Comparison of ENCODE assay signal across 13 cellular contexts in genomic region chr11:69007978-69008381, GRCh38. TPM values are rescaled to one million over a fixed set of nuclear protein-coding genes. Genes with fewer than 3 reads are reported as not detected.
A peak's percentile ranks its signal among the peaks of the same experiment; 100 is the strongest.
DNase-seq lines count a peak whose midpoint lies in the region; ATAC-seq and TF ChIP-seq lines count a peak whose summit lies in the region.
"Had no signal": no experiment of that assay in that cellular context is flagged by ENCODE, and none has a peak within 500 bp of the region (broad histone marks: within the 10 kb centered on the region; RNA-seq: fewer than 3 reads in every experiment).

No MANE protein-coding gene starts in this region.

- WGBS in right cardiac atrium: 55% methylated on average over 8 of the region's 8 CpGs

- ATAC-seq in right cardiac atrium (no peak), GM23338 (no peak), HG02642 (IDR thresholded peaks at IDR 0.05; ENCODE audit: poor library complexity, unreplicated experiment) (no peak), HG02852 (IDR thresholded peaks at IDR 0.05; ENCODE audit: unreplicated experiment) (no peak)

- H3K4me1 Mint-ChIP-seq in Calu3 (ENCODE audit: low read depth, unreplicated experiment): peaks cover 27% of the 10 kb centered on the region
- H3K4me1 Mint-ChIP-seq in GM23338: peaks cover 18% of the 10 kb centered on the region
- H3K4me1 Mint-ChIP-seq: central memory CD8-positive, alpha-beta T cell had no signal

- POLR2A ChIA-PET in RWPE1 (lab: Yijun Ruan, JAX; ENCODE audit: low non-redundant PET): no interaction called here

- no peak overlapping the region for H3K9ac ChIP-seq in rectal smooth muscle tissue (ENCODE audit: low read length)

- peaks cover 11% of the 10 kb centered on the region for H3K27me3 Mint-ChIP-seq in Calu3 (ENCODE audit: unreplicated experiment)
- H3K27me3 Mint-ChIP-seq in GM23338 (ENCODE audit: insufficient read depth, low read depth, poor library complexity): peaks cover 14% of the 10 kb centered on the region

- peak overlapping the region; percentile 18 for H3K4me3 Mint-ChIP-seq in Calu3 (ENCODE audit: low read depth, unreplicated experiment)
- H3K4me3 Mint-ChIP-seq in GM23338: no peak overlapping the region
- H3K4me3 Mint-ChIP-seq: central memory CD8-positive, alpha-beta T cell had no signal

- DNase-seq in Calu3 (no peak), RWPE1 (ENCODE audit: low spot score) (no peak), right cardiac atrium (no peak), NCI-H2029 treated with DMSO at 0.1 percent for 48 hours (lab: John Stamatoyannopoulos, UW) (no peak), GM23338 (ENCODE audit: low spot score) (no peak)
- DNase-seq: activated T-cell treated with anti-CD3 and anti-CD28 coated beads for 4 hours, T-helper 2 cell had no signal

- H3F3A ChIP-seq in GM23338 (replicated peaks; ENCODE audit: low read depth): no peaks in the 10 kb centered on the region

- H3K4me1 ChIP-seq in right cardiac atrium (ENCODE audit: control insufficient read depth, insufficient read depth, low read length): peaks cover 2% of the 10 kb centered on the region
- H3K4me1 ChIP-seq in rectal smooth muscle tissue (ENCODE audit: control insufficient read depth, insufficient read depth, low read length): peaks cover 69% of the 10 kb centered on the region
- H3K4me1 ChIP-seq in GM23338 (ENCODE audit: insufficient read depth): peaks cover 18% of the 10 kb centered on the region

- H3K36me3 ChIP-seq in rectal smooth muscle tissue (ENCODE audit: control insufficient read depth, insufficient read depth, low read length): peaks cover 25% of the 10 kb centered on the region
- no peaks in the 10 kb centered on the region for H3K36me3 ChIP-seq in GM23338 (ENCODE audit: insufficient read depth)

- TF ChIP-seq CTCF in Calu3 (IDR thresholded peaks at IDR 0.05; ENCODE audit: unreplicated experiment): no peak
- TF ChIP-seq CTCF in RWPE1 (conservative IDR thresholded peaks at IDR 0.05; ENCODE audit: low read depth): no peak
- TF ChIP-seq CTCF in GM23338 (conservative IDR thresholded peaks at IDR 0.05; ENCODE audit: low read depth in 2 of 2): no peak

- peak overlapping the region; percentile 60 for H3K27ac Mint-ChIP-seq in Calu3 (ENCODE audit: unreplicated experiment)
- no peak overlapping the region for H3K27ac Mint-ChIP-seq in GM23338

- CTCF ChIA-PET in Calu3 (lab: Charles Lee) (interaction anchor here (0.9 kb wide), 1 partner anchor 68 kb away, joined by 3 read pairs; no protein-coding TSS in a partner anchor), RWPE1 (lab: Yijun Ruan, JAX) (interaction anchor here (0.9 kb wide), 1 partner anchor 80 kb away, joined by 3 read pairs; no protein-coding TSS in a partner anchor)

- H2AFZ ChIP-seq in GM23338: no peak overlapping the region

- H3K79me2 ChIP-seq in GM23338 (replicated peaks; ENCODE audit: insufficient read depth): no peaks in the 10 kb centered on the region

- peaks cover 11% of the 10 kb centered on the region for H3K36me3 Mint-ChIP-seq in Calu3 (ENCODE audit: insufficient read depth, unreplicated experiment)
- peaks cover 3% of the 10 kb centered on the region; the same call in 2 of the 3 replicates for H3K36me3 Mint-ChIP-seq in GM23338 (ENCODE audit: low read depth)

- H3K9me3 ChIP-seq in right cardiac atrium (ENCODE audit: control insufficient read depth, low read length): no peaks in the 10 kb centered on the region

- no peaks in the 10 kb centered on the region for H4K20me1 ChIP-seq in GM23338 (replicated peaks; ENCODE audit: insufficient read depth)

- H3K27me3 ChIP-seq in right cardiac atrium (ENCODE audit: control insufficient read depth, insufficient read depth) (no peaks in the 10 kb centered on the region), rectal smooth muscle tissue (ENCODE audit: control insufficient read depth, insufficient read depth, low read length) (peaks cover 3% of the 10 kb centered on the region), GM23338 (ENCODE audit: insufficient read depth) (no peaks in the 10 kb centered on the region)

- intact Hi-C loops in Calu3 (cut with micrococcal nuclease; ENCODE audit: unreplicated experiment) (no loop called here), right cardiac atrium (cut with DNase I) (no loop called here)

- H3K9me2 ChIP-seq in GM23338 (ENCODE audit: insufficient read depth): no peaks in the 10 kb centered on the region

- no peak overlapping the region for H3K4me2 ChIP-seq in GM23338

- no TSS peak for BruUV-seq in Calu3 (replicated peaks; lab: Mats Ljungman, UMichigan)

- no peak overlapping the region for H3K4me3 ChIP-seq in right cardiac atrium (ENCODE audit: low read length)
- H3K4me3 ChIP-seq in rectal smooth muscle tissue (ENCODE audit: low read length): peak overlapping the region; percentile 16
- no peak overlapping the region for H3K4me3 ChIP-seq in GM23338

- H3K9me3 Mint-ChIP-seq in Calu3 (ENCODE audit: low read depth, unreplicated experiment) (no peaks in the 10 kb centered on the region), GM23338 (no peaks in the 10 kb centered on the region)
- H3K9me3 Mint-ChIP-seq: central memory CD8-positive, alpha-beta T cell had no signal

- H3K27ac ChIP-seq in RWPE1: peak overlapping the region; percentile 95
- peak overlapping the region; percentile 61 for H3K27ac ChIP-seq in right cardiac atrium (ENCODE audit: low read length)
- H3K27ac ChIP-seq in rectal smooth muscle tissue (ENCODE audit: low read depth, low read length): peak overlapping the region; percentile 99
- no peak overlapping the region for H3K27ac ChIP-seq in GM23338 (ENCODE audit: low read depth)

TF ChIP-seq in GM23338, 12 proteins besides CTCF, POLR2A, EP300 and RAD21 (continues in another document):
- TF ChIP-seq EZH2 (IDR thresholded peaks at IDR 0.05; ENCODE audit: low read depth, unreplicated experiment): no peak

RNA-seq across cellular contexts. Expression of gene MRGPRF, which starts 5.1 kb away (rescaled TPM):
- 0.14 and 0.15 TPM in 2 replicates for total RNA-seq in Calu3 (2022)
- total RNA-seq in right cardiac atrium: 10 to 100 TPM in 2 of 4 donors, 1 to 10 TPM in 2; 4.6 to 16.2 (median 9.3) TPM
- polyA plus RNA-seq in right cardiac atrium: 9.4 TPM
- 9.0 and 10.8 TPM in 2 replicates for total RNA-seq in GM23338 (2014; rRNA removed; shearing (Covaris generic))
- polyA plus RNA-seq in GM23338 (2016; fragmentation: Nextera tagmentation; extraction: Ambion mirVana): 2.7 and 3.3 TPM in 2 replicates
- total RNA-seq: HT1080 had no signal
- polyA plus RNA-seq: neural cell had no signal

RNA-seq across cellular contexts. Expression of gene MRGPRD, which starts 27.2 kb away (rescaled TPM):
- total RNA-seq in Calu3 (2022) (not detected in 2 replicates), right cardiac atrium (not detected)
- polyA plus RNA-seq in right cardiac atrium (not detected), GM23338 (2016; fragmentation: Nextera tagmentation; extraction: Ambion mirVana) (not detected in 2 replicates)
- total RNA-seq in GM23338 (2014; rRNA removed; shearing (Covaris generic)): not detected in 2 replicates
- total RNA-seq: HT1080 had no signal
- polyA plus RNA-seq: neural cell had no signal

RNA-seq across cellular contexts. Expression of gene TPCN2, which starts 40.8 kb away (rescaled TPM):
- total RNA-seq in Calu3 (2022): 21.9 and 24.3 TPM in 2 replicates
- 10 to 100 TPM in 1 of 4 donors, 1 to 10 TPM in 3; 7.2 to 11.1 (median 9.0) TPM for total RNA-seq in right cardiac atrium
- 7.0 TPM for polyA plus RNA-seq in right cardiac atrium
- 14.7 and 15.1 TPM in 2 replicates for total RNA-seq in GM23338 (2014; rRNA removed; shearing (Covaris generic))
- 5.8 and 6.5 TPM in 2 replicates for polyA plus RNA-seq in GM23338 (2016; fragmentation: Nextera tagmentation; extraction: Ambion mirVana)
